ENCODE assay signal across 8 cellular contexts in genomic region chr15:79970921-79971434, GRCh38. TPM values are rescaled to one million over a fixed set of nuclear protein-coding genes. Genes with fewer than 3 reads are reported as not detected.
DNase-seq lines count a peak whose midpoint lies in the region; ATAC-seq and TF ChIP-seq lines count a peak whose summit lies in the region.

Gene BCL2A1, minus strand, starts transcription at chr15:79971196. Its CDS starts 77 bp downstream, at chr15:79971119.

- TF ChIP-seq CTCF in adrenal gland (IDR thresholded peaks at IDR 0.05) (no peak), mucosa of descending colon (IDR thresholded peaks at IDR 0.05) (no peak)

- no peaks in the 10 kb centered on the region for H3K27me3 ChIP-seq in adrenal gland
- H3K27me3 ChIP-seq in aorta (ENCODE audit: control insufficient read depth in 1 of 2, insufficient read depth in 2 of 2, low read length in 1 of 2), result no peaks in the 10 kb centered on the region

- TF ChIP-seq POLR2A in adrenal gland (IDR thresholded peaks at IDR 0.05), result no peak

- 23 to 30% (median 25%) methylated on average over 6 of the region's 6 CpGs for WGBS in adrenal gland, 4 donors
- WGBS in aorta, 2 donors, result 4 to 7% methylated on average over 6 of the region's 6 CpGs

- H3K36me3 ChIP-seq in adrenal gland (replicated peaks in 1 of 2), result no peaks in the 10 kb centered on the region
- no peaks in the 10 kb centered on the region for H3K36me3 ChIP-seq in mucosa of descending colon (ENCODE audit: low read depth)
- H3K36me3 ChIP-seq in aorta (ENCODE audit: control insufficient read depth in 1 of 2, insufficient read depth in 2 of 2, low read length in 1 of 2), result no peaks in the 10 kb centered on the region

- no peak within 1 kb of the TSS for H3K4me3 ChIP-seq in adrenal gland
- H3K4me3 ChIP-seq in mucosa of descending colon, result no peak within 1 kb of the TSS
- H3K4me3 ChIP-seq in aorta (ENCODE audit: low read length in 2 of 2), result no peak within 1 kb of the TSS

- H3K9me3 ChIP-seq in adrenal gland (replicated peaks in 1 of 3), result no peaks in the 10 kb centered on the region
- H3K9me3 ChIP-seq in mucosa of descending colon, result no peaks in the 10 kb centered on the region
- no peaks in the 10 kb centered on the region for H3K9me3 ChIP-seq in aorta (ENCODE audit: control insufficient read depth, low read length)

- H3K27ac ChIP-seq in adrenal gland (peak within 1 kb of the TSS in 1 of 5 donors; percentile 51), aorta (ENCODE audit: low read depth in 1 of 2, low read length in 2 of 2) (no peak within 1 kb of the TSS)

- peak; percentile 71 for ATAC-seq in GM18868 (IDR thresholded peaks at IDR 0.05; ENCODE audit: unreplicated experiment)
- peak; percentile 46 for ATAC-seq in HG03103 (IDR thresholded peaks at IDR 0.05; ENCODE audit: low read depth, unreplicated experiment)
- ATAC-seq in mucosa of descending colon, result peak; percentile 80
- peak; percentile 65 for ATAC-seq in aorta (ENCODE audit: low FRiP score)

- intact Hi-C loops in adrenal gland (cut with DNase I), result no loop called here
- intact Hi-C loops in mucosa of descending colon (cut with DNase I, micrococcal nuclease), result no loop called here
- intact Hi-C loops in aorta (cut with DNase I), result no loop called here

- H3K4me1 ChIP-seq in adrenal gland (replicated peaks in 1 of 2) (peaks cover 0 to 7% of the 10 kb centered on the region in 2 donors), mucosa of descending colon (ENCODE audit: low read depth) (no peaks in the 10 kb centered on the region), aorta (ENCODE audit: control insufficient read depth in 1 of 2, insufficient read depth in 2 of 2, low read length in 2 of 2) (no peaks in the 10 kb centered on the region)

- peak; percentile 97 for DNase-seq in SKM-1 treated with dmso at 0.1 percent for 144 hours (lab: John Stamatoyannopoulos, UW; ENCODE audit: unreplicated experiment)
- DNase-seq in adrenal gland, result peak in 5 of 7 donors; percentile 18 to 57 (median 28)
- DNase-seq in mucosa of descending colon, result peak in 1 of 3 donors; percentile 19
- no peak for DNase-seq in aorta
- no peak for DNase-seq in SK-N-DZ (ENCODE audit: low spot score)
- no peak for DNase-seq in DMS53 (lab: John Stamatoyannopoulos, UW)

RNA-seq across cellular contexts. Expression of gene BCL2A1, which starts in this region (rescaled TPM):
- total RNA-seq in adrenal gland, result 1 to 10 TPM in 4 of 8 donors, under 1 TPM in 3, not detected in 1; 0.56 to 4.2 (median 1.0) TPM
- polyA plus RNA-seq in adrenal gland, result 10 to 100 TPM in 1 of 3 donors, 1 to 10 TPM in 2; 1.4 to 19.1 (median 1.8) TPM
- total RNA-seq in mucosa of descending colon, result 1 to 10 TPM; 1.0 to 5.6 (median 1.8) TPM
- 1 to 10 TPM; 5.1 to 7.8 TPM for total RNA-seq in aorta
- 1 to 10 TPM in 1 of 2 donors, under 1 TPM in 1; 0.18 to 8.3 TPM for polyA plus RNA-seq in aorta
- polyA plus RNA-seq in SK-N-DZ (2014; cell fraction: cytosol; rRNA removed), result not detected in 2 replicates
- polyA plus RNA-seq in SK-N-DZ (2014; cell fraction: nucleus; rRNA removed), result not detected in 2 replicates

Comparison
In these comparisons a context has a peak if more than half of its experiments do, and no peak if none do; other contexts are left out.
1. DNase-seq: peak in SKM-1 treated with dmso at 0.1 percent for 144 hours (single experiment) and adrenal gland (5 of 7); none in aorta (0 of 2), SK-N-DZ (single experiment) and DMS53 (single experiment).
2. Peak in every context shown above with its lines, with median percentiles within 50 percentile points of each other: ATAC-seq.